Comparison of ENCODE assay signal across 22 cellular contexts in the genomic region with DNA sequence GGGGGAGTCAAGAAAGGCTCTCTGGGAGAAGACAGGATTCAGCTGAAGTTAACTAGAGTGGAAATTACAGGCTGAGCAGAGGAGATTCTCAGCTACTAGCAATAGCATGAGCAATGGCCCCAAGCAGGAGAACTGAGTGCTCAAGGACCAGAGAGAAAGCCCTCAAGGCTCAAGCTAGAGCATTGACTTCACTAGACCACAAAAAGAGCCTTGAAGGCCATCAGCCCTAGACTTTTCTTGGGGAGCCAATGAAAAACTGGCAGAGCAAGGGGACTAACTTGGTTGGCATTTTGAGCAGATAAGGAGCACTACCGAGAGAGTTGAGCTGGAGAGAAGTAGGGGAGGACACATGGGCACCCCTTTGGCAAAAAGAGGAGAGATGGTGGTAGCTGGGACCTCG.
"Had no signal": no experiment of that assay in that cellular context is flagged by ENCODE, and none has a peak within 500 bp of the region (broad histone marks: within the 10 kb centered on the region; RNA-seq: fewer than 3 reads in every experiment).

No MANE protein-coding gene starts in this region.

- H3K9me3 ChIP-seq: esophagus muscularis mucosa, ovary, stomach, upper lobe of right lung had no signal

- H3K9me3 Mint-ChIP-seq: activated CD4-positive, alpha-beta memory T cell treated with anti-CD3 and anti-CD28 coated beads, Interleukin-2, amount 10 ng/mL, durations not matched to agents 7 days and 5 days; activated naive CD8-positive, alpha-beta T cell treated with anti-CD3 and anti-CD28 coated beads, Interleukin-2, amount 10 ng/mL, durations not matched to agents 7 days and 5 days; activated T-helper 17 cell treated with anti-CD3 and anti-CD28 coated beads, Interleukin-2, amount 50 U/mL, for 72 hours; memory B cell; stimulated activated effector memory CD8-positive, alpha-beta T cell treated with anti-CD3 and anti-CD28 coated beads, Interleukin-12 subunit alpha, Interleukin-12 subunit beta, amount 100 ng/mL, for 72 hours had no signal

- H3K4me1 Mint-ChIP-seq: activated CD4-positive, alpha-beta memory T cell treated with anti-CD3 and anti-CD28 coated beads, Interleukin-2, amount 10 ng/mL, durations not matched to agents 7 days and 5 days; activated CD8-positive, alpha-beta memory T cell treated with anti-CD3 and anti-CD28 coated beads, Interleukin-2, amount 10 ng/mL, durations not matched to agents 7 days and 5 days; activated naive CD8-positive, alpha-beta T cell treated with anti-CD3 and anti-CD28 coated beads, Interleukin-2, amount 10 ng/mL, durations not matched to agents 7 days and 5 days; activated T-helper 17 cell treated with anti-CD3 and anti-CD28 coated beads, Interleukin-2, amount 50 U/mL, for 72 hours; memory B cell; naive thymus-derived CD4-positive, alpha-beta T cell; stimulated activated effector memory CD8-positive, alpha-beta T cell treated with anti-CD3 and anti-CD28 coated beads, Interleukin-12 subunit alpha, Interleukin-12 subunit beta, amount 100 ng/mL, for 72 hours had no signal

- H3K36me3 ChIP-seq: esophagus muscularis mucosa, ovary, stomach, upper lobe of right lung had no signal

- H3K36me3 Mint-ChIP-seq: activated CD8-positive, alpha-beta memory T cell treated with anti-CD3 and anti-CD28 coated beads, Interleukin-2, amount 10 ng/mL, durations not matched to agents 7 days and 5 days; activated naive CD8-positive, alpha-beta T cell treated with anti-CD3 and anti-CD28 coated beads, Interleukin-2, amount 10 ng/mL, durations not matched to agents 7 days and 5 days; memory B cell; naive thymus-derived CD4-positive, alpha-beta T cell; stimulated activated effector memory CD8-positive, alpha-beta T cell treated with anti-CD3 and anti-CD28 coated beads, Interleukin-12 subunit alpha, Interleukin-12 subunit beta, amount 100 ng/mL, for 72 hours had no signal

- H3K27ac ChIP-seq: ovary, upper lobe of right lung had no signal

- H3K27me3 Mint-ChIP-seq: activated CD4-positive, alpha-beta memory T cell treated with anti-CD3 and anti-CD28 coated beads, Interleukin-2, amount 10 ng/mL, durations not matched to agents 7 days and 5 days; activated CD8-positive, alpha-beta memory T cell treated with anti-CD3 and anti-CD28 coated beads, Interleukin-2, amount 10 ng/mL, durations not matched to agents 7 days and 5 days had no signal

- ATAC-seq: activated CD8-positive, alpha-beta memory T cell treated with anti-CD3 and anti-CD28 coated beads, Interleukin-2, amount 10 ng/mL, durations not matched to agents 7 days and 5 days; activated T-helper 17 cell treated with anti-CD3 and anti-CD28 coated beads, Interleukin-2, amount 50 U/mL, for 72 hours; naive thymus-derived CD4-positive, alpha-beta T cell; sciatic nerve; stimulated activated effector memory CD8-positive, alpha-beta T cell treated with anti-CD3 and anti-CD28 coated beads, Interleukin-12 subunit alpha, Interleukin-12 subunit beta, amount 100 ng/mL, for 72 hours; upper lobe of right lung had no signal

- DNase-seq: activated CD4-positive, alpha-beta memory T cell treated with anti-CD3 and anti-CD28 coated beads, Interleukin-2, amount 10 ng/mL, durations not matched to agents 7 days and 5 days; activated CD4-positive, alpha-beta T cell treated with anti-CD3 and anti-CD28 coated beads for 48 hours; activated CD8-positive, alpha-beta memory T cell treated with anti-CD3 and anti-CD28 coated beads, Interleukin-2, amount 10 ng/mL, durations not matched to agents 7 days and 5 days; activated naive CD4-positive, alpha-beta T cell treated with Interleukin-2 at 50 U/mL for 16 hours; activated naive CD8-positive, alpha-beta T cell treated with anti-CD3 and anti-CD28 coated beads, Interleukin-2, amount 10 ng/mL, durations not matched to agents 7 days and 5 days; aorta; effector CD8-positive, alpha-beta T cell; hypothalamus; kidney; naive thymus-derived CD4-positive, alpha-beta T cell; ovary; stimulated activated CD4-positive, alpha-beta T cell treated with anti-CD3 and anti-CD28 coated beads, Interleukin-4, amount 100 ng/mL, for 24 hours; stomach; SW 1271; T-helper 2 cell; upper lobe of right lung had no signal

- H3K4me3 Mint-ChIP-seq: activated CD4-positive, alpha-beta memory T cell treated with anti-CD3 and anti-CD28 coated beads, Interleukin-2, amount 10 ng/mL, durations not matched to agents 7 days and 5 days; activated CD8-positive, alpha-beta memory T cell treated with anti-CD3 and anti-CD28 coated beads, Interleukin-2, amount 10 ng/mL, durations not matched to agents 7 days and 5 days; activated naive CD8-positive, alpha-beta T cell treated with anti-CD3 and anti-CD28 coated beads, Interleukin-2, amount 10 ng/mL, durations not matched to agents 7 days and 5 days; activated T-helper 17 cell treated with anti-CD3 and anti-CD28 coated beads, Interleukin-2, amount 50 U/mL, for 72 hours; memory B cell; naive thymus-derived CD4-positive, alpha-beta T cell; stimulated activated effector memory CD8-positive, alpha-beta T cell treated with anti-CD3 and anti-CD28 coated beads, Interleukin-12 subunit alpha, Interleukin-12 subunit beta, amount 100 ng/mL, for 72 hours had no signal

- H3K4me3 ChIP-seq: esophagus muscularis mucosa, ovary, smooth muscle cell, stomach, upper lobe of right lung had no signal

- H3K27me3 ChIP-seq: esophagus muscularis mucosa, ovary, stomach, upper lobe of right lung had no signal

- H3K27ac Mint-ChIP-seq: activated CD4-positive, alpha-beta memory T cell treated with anti-CD3 and anti-CD28 coated beads, Interleukin-2, amount 10 ng/mL, durations not matched to agents 7 days and 5 days; activated CD8-positive, alpha-beta memory T cell treated with anti-CD3 and anti-CD28 coated beads, Interleukin-2, amount 10 ng/mL, durations not matched to agents 7 days and 5 days; activated naive CD8-positive, alpha-beta T cell treated with anti-CD3 and anti-CD28 coated beads, Interleukin-2, amount 10 ng/mL, durations not matched to agents 7 days and 5 days; activated T-helper 17 cell treated with anti-CD3 and anti-CD28 coated beads, Interleukin-2, amount 50 U/mL, for 72 hours; memory B cell; naive thymus-derived CD4-positive, alpha-beta T cell; stimulated activated effector memory CD8-positive, alpha-beta T cell treated with anti-CD3 and anti-CD28 coated beads, Interleukin-12 subunit alpha, Interleukin-12 subunit beta, amount 100 ng/mL, for 72 hours had no signal
